In the genomic region with DNA sequence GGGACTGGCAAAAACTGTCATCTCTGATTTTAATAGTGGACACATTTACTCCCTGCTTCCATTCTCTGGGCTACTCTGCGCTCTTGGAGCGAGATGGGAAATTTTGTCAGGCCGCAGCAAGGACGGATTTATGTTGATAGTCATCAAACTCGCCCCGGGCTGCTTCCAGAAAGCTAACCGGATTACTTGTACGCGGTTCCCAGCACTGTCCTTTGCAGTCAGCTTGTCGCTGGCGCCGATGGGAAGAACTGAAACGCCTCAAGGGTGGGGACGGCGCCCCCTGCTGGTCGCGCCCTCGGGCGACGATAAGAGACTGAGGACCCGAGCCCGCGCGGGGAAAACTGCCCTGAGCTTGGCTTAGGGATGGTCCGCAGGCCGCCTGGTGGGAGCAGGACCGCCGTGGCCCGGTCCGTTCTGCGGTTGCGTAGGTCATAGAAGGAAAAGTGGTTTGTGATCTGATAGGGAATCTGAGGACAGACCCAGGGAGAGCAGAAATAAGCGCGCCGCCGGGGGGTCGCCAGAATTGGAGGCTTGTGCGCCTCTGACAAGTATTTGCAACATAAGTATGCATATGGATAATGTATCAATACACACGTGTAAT, we compare ENCODE assay signal across 1 cellular context.
TF ChIP-seq lines count a peak whose summit lies in the region.

No MANE protein-coding gene starts in this region.

TF ChIP-seq in HepG2, 621 proteins besides CTCF, POLR2A, EP300 and RAD21 (continued from another document and continues in another):
- TF ChIP-seq, protein P1, sequence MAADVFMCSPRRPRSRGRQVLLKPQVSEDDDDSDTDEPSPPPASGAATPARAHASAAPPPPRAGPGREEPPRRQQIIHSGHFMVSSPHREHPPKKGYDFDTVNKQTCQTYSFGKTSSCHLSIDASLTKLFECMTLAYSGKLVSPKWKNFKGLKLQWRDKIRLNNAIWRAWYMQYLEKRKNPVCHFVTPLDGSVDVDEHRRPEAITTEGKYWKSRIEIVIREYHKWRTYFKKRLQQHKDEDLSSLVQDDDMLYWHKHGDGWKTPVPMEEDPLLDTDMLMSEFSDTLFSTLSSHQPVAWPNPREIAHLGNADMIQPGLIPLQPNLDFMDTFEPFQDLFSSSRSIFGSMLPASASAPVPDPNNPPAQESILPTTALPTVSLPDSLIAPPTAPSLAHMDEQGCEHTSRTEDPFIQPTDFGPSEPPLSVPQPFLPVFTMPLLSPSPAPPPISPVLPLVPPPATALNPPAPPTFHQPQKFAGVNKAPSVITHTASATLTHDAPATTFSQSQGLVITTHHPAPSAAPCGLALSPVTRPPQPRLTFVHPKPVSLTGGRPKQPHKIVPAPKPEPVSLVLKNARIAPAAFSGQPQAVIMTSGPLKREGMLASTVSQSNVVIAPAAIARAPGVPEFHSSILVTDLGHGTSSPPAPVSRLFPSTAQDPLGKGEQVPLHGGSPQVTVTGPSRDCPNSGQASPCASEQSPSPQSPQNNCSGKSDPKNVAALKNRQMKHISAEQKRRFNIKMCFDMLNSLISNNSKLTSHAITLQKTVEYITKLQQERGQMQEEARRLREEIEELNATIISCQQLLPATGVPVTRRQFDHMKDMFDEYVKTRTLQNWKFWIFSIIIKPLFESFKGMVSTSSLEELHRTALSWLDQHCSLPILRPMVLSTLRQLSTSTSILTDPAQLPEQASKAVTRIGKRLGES (CRISPR knock-in tag; IDR thresholded peaks at IDR 0.05; ENCODE audit: borderline replicate concordance): no peak
- TF ChIP-seq ZNF451 (CRISPR knock-in tag; IDR thresholded peaks at IDR 0.05) (peak; percentile 81; the same call in 1 of the 2 replicates), IKZF5 (CRISPR knock-in tag; IDR thresholded peaks at IDR 0.05) (peak; percentile 89; the same call in 1 of the 2 replicates), ZMYM2 (CRISPR knock-in tag; IDR thresholded peaks at IDR 0.05) (peak; percentile 93), MZF1 (CRISPR knock-in tag; IDR thresholded peaks at IDR 0.05; ENCODE audit: borderline replicate concordance) (peak; percentile 80; the same call in 1 of the 2 replicates), FOXK1 (CRISPR knock-in tag; IDR thresholded peaks at IDR 0.05; ENCODE audit: borderline replicate concordance, low read depth) (peak; percentile 62; the same call in 1 of the 2 replicates), MIXL1 (CRISPR knock-in tag; IDR thresholded peaks at IDR 0.05) (peak; percentile 68; the same call in 1 of the 2 replicates), ZBTB26 (CRISPR knock-in tag; IDR thresholded peaks at IDR 0.05; ENCODE audit: borderline replicate concordance) (peak; percentile 60; the same call in 1 of the 2 replicates), EZH2 (conservative IDR thresholded peaks at IDR 0.05; ENCODE audit: low read depth, low read length) (no peak), E2F5 (CRISPR knock-in tag; conservative IDR thresholded peaks at IDR 0.05) (peak; percentile 65; the same call in 1 of the 2 replicates), IRF2 (CRISPR knock-in tag; IDR thresholded peaks at IDR 0.05) (peak; percentile 95), ZNF30 (CRISPR knock-in tag; IDR thresholded peaks at IDR 0.05) (no peak), ZNF839 (CRISPR knock-in tag; IDR thresholded peaks at IDR 0.05; ENCODE audit: borderline replicate concordance) (0 out of 2 replicates have a peak, but pooled peaks have one; percentile 81), GLMP (CRISPR knock-in tag; IDR thresholded peaks at IDR 0.05; ENCODE audit: borderline replicate concordance) (no peak), SALL2 (CRISPR knock-in tag; IDR thresholded peaks at IDR 0.05) (peak; percentile 19; the same call in 1 of the 2 replicates), SMAD3 (CRISPR knock-in tag; IDR thresholded peaks at IDR 0.05) (peak; percentile 72; the same call in 1 of the 2 replicates), ZNF639 (CRISPR knock-in tag; conservative IDR thresholded peaks at IDR 0.05) (peak; percentile 70; the same call in 1 of the 2 replicates), HHEX (CRISPR knock-in tag; IDR thresholded peaks at IDR 0.05) (no peak), USF2 (IDR thresholded peaks at IDR 0.05; ENCODE audit: low read depth, low read length) (no peak), USF2 (CRISPR knock-in tag; IDR thresholded peaks at IDR 0.05; ENCODE audit: borderline replicate concordance) (no peak), CREB1 (IDR thresholded peaks at IDR 0.05) (no peak), CREB1 (CRISPR knock-in tag; IDR thresholded peaks at IDR 0.05) (no peak), ZNF276 (CRISPR knock-in tag; IDR thresholded peaks at IDR 0.05; ENCODE audit: low read depth) (no peak; the same call in 1 of the 2 replicates), MAFG (CRISPR knock-in tag; IDR thresholded peaks at IDR 0.05) (no peak), ZKSCAN1 (IDR thresholded peaks at IDR 0.05; ENCODE audit: low read length) (no peak)
- TF ChIP-seq, protein P2, sequence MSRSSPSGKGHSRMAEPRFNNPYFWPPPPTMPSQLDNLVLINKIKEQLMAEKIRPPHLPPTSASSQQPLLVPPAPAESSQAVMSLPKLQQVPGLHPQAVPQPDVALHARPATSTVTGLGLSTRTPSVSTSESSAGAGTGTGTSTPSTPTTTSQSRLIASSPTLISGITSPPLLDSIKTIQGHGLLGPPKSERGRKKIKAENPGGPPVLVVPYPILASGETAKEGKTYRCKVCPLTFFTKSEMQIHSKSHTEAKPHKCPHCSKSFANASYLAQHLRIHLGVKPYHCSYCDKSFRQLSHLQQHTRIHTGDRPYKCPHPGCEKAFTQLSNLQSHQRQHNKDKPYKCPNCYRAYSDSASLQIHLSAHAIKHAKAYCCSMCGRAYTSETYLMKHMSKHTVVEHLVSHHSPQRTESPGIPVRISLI (CRISPR knock-in tag; IDR thresholded peaks at IDR 0.05; ENCODE audit: borderline replicate concordance): peak; percentile 79; the same call in 1 of the 2 replicates
- TF ChIP-seq, protein P3, sequence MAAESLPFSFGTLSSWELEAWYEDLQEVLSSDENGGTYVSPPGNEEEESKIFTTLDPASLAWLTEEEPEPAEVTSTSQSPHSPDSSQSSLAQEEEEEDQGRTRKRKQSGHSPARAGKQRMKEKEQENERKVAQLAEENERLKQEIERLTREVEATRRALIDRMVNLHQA (CRISPR knock-in tag; IDR thresholded peaks at IDR 0.05): no peak
- TF ChIP-seq, protein P4, sequence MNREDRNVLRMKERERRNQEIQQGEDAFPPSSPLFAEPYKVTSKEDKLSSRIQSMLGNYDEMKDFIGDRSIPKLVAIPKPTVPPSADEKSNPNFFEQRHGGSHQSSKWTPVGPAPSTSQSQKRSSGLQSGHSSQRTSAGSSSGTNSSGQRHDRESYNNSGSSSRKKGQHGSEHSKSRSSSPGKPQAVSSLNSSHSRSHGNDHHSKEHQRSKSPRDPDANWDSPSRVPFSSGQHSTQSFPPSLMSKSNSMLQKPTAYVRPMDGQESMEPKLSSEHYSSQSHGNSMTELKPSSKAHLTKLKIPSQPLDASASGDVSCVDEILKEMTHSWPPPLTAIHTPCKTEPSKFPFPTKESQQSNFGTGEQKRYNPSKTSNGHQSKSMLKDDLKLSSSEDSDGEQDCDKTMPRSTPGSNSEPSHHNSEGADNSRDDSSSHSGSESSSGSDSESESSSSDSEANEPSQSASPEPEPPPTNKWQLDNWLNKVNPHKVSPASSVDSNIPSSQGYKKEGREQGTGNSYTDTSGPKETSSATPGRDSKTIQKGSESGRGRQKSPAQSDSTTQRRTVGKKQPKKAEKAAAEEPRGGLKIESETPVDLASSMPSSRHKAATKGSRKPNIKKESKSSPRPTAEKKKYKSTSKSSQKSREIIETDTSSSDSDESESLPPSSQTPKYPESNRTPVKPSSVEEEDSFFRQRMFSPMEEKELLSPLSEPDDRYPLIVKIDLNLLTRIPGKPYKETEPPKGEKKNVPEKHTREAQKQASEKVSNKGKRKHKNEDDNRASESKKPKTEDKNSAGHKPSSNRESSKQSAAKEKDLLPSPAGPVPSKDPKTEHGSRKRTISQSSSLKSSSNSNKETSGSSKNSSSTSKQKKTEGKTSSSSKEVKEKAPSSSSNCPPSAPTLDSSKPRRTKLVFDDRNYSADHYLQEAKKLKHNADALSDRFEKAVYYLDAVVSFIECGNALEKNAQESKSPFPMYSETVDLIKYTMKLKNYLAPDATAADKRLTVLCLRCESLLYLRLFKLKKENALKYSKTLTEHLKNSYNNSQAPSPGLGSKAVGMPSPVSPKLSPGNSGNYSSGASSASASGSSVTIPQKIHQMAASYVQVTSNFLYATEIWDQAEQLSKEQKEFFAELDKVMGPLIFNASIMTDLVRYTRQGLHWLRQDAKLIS (CRISPR knock-in tag; IDR thresholded peaks at IDR 0.05): no peak
